Comparison of ENCODE assay signal across 17 cellular contexts in the genomic region with DNA sequence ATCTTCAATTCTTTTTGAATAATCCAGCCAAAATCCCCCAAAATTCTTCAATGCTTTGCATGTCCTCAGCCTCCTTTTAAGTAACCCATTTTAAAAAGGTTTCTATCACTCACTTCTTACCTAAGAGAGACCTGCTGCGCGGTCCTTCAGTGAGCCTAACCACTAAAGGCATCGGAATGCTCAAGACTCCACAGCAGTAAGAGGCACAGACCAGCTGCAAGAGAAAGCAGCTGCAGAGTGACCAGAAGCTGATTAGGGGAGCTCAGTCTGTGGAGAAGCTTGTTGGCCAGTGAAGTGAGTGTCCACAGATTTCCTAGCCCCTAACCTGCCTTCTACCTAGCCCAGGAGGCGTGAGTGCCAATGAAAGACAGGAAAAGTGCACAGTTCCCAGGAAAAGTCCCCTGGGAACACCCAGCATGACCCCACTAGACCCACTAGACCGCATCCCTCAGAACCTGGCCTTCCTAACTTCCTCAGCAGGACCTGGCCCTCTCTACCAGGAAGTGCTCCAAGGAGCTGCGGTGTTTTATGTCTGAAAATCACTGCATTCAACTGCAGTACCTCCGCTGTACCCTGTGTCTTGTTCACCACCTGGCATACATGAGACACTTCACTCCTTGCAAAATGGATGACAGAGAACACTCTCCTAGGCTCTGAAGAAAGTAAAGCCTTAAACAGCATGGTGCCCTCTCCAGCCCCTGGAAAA.
"Had no signal": no experiment of that assay in that cellular context is flagged by ENCODE, and none has a peak within 500 bp of the region (broad histone marks: within the 10 kb centered on the region; RNA-seq: fewer than 3 reads in every experiment).

No MANE protein-coding gene starts in this region.

- H3K27ac Mint-ChIP-seq: activated CD4-positive, alpha-beta memory T cell treated with anti-CD3 and anti-CD28 coated beads, Interleukin-2, amount 10 ng/mL, durations not matched to agents 7 days and 5 days; activated naive CD8-positive, alpha-beta T cell treated with anti-CD3 and anti-CD28 coated beads for 36 hours; natural killer cell; T-helper 17 cell; WTC11 had no signal

- DNase-seq: activated CD4-positive, alpha-beta memory T cell treated with anti-CD3 and anti-CD28 coated beads, Interleukin-2, amount 10 ng/mL, durations not matched to agents 7 days and 5 days; activated CD4-positive, alpha-beta T cell treated with anti-CD3 and anti-CD28 coated beads for 4 hours; activated gamma-delta T cell treated with Interleukin-2 at 50 U/mL for 16 hours; activated naive CD8-positive, alpha-beta T cell treated with anti-CD3 and anti-CD28 coated beads for 36 hours; activated T-cell treated with anti-CD3 and anti-CD28 coated beads, Interleukin-2, amount 50 U/mL, for 48 hours; dermis blood vessel endothelial cell; effector memory CD8-positive, alpha-beta T cell; heart right ventricle; mammary epithelial cell; natural killer cell; right lobe of liver; spleen; stimulated activated naive CD8-positive, alpha-beta T cell treated with anti-CD3 and anti-CD28 coated beads, Interleukin-15, amount 100 ng/mL, for 72 hours; T-helper 17 cell had no signal

- ATAC-seq: effector memory CD8-positive, alpha-beta T cell; heart right ventricle; left lobe of liver; natural killer cell; right lobe of liver; stimulated activated naive CD8-positive, alpha-beta T cell treated with anti-CD3 and anti-CD28 coated beads, Interleukin-15, amount 100 ng/mL, for 72 hours; T-helper 17 cell had no signal

- H3K9me3 ChIP-seq: heart right ventricle, right lobe of liver, spleen, upper lobe of left lung had no signal

- H3K27me3 ChIP-seq: heart right ventricle, right lobe of liver, spleen, upper lobe of left lung had no signal

- H3K4me1 ChIP-seq: right lobe of liver had no signal

- H3K36me3 Mint-ChIP-seq: activated naive CD8-positive, alpha-beta T cell treated with anti-CD3 and anti-CD28 coated beads for 36 hours; natural killer cell; WTC11 had no signal

- H3K4me1 Mint-ChIP-seq: activated CD4-positive, alpha-beta memory T cell treated with anti-CD3 and anti-CD28 coated beads, Interleukin-2, amount 10 ng/mL, durations not matched to agents 7 days and 5 days; activated naive CD8-positive, alpha-beta T cell treated with anti-CD3 and anti-CD28 coated beads for 36 hours; natural killer cell; stimulated activated naive CD8-positive, alpha-beta T cell treated with anti-CD3 and anti-CD28 coated beads, Interleukin-15, amount 100 ng/mL, for 72 hours; T-helper 17 cell had no signal

- H3K4me3 Mint-ChIP-seq: activated CD4-positive, alpha-beta memory T cell treated with anti-CD3 and anti-CD28 coated beads, Interleukin-2, amount 10 ng/mL, durations not matched to agents 7 days and 5 days; activated naive CD8-positive, alpha-beta T cell treated with anti-CD3 and anti-CD28 coated beads for 36 hours; effector memory CD8-positive, alpha-beta T cell; natural killer cell; stimulated activated naive CD8-positive, alpha-beta T cell treated with anti-CD3 and anti-CD28 coated beads, Interleukin-15, amount 100 ng/mL, for 72 hours; T-helper 17 cell; WTC11 had no signal

- H3K4me3 ChIP-seq: heart right ventricle, right lobe of liver, spleen, upper lobe of left lung had no signal

- H3K36me3 ChIP-seq: heart right ventricle, right lobe of liver, spleen, upper lobe of left lung had no signal

- H3K9me3 Mint-ChIP-seq: activated CD4-positive, alpha-beta memory T cell treated with anti-CD3 and anti-CD28 coated beads, Interleukin-2, amount 10 ng/mL, durations not matched to agents 7 days and 5 days; activated naive CD8-positive, alpha-beta T cell treated with anti-CD3 and anti-CD28 coated beads for 36 hours; effector memory CD8-positive, alpha-beta T cell; natural killer cell; stimulated activated naive CD8-positive, alpha-beta T cell treated with anti-CD3 and anti-CD28 coated beads, Interleukin-15, amount 100 ng/mL, for 72 hours; WTC11 had no signal

- H3K27ac ChIP-seq: heart right ventricle, right lobe of liver, spleen, upper lobe of left lung had no signal
